2 cellular contexts compared by ENCODE assay signal in genomic region chr3:43468141-43468540, GRCh38.
TF ChIP-seq lines count a peak whose summit lies in the region.

No MANE protein-coding gene starts in this region.

TF ChIP-seq in HepG2, 621 proteins besides CTCF, POLR2A, EP300 and RAD21 (continued from another document):
- TF ChIP-seq SCMH1 (CRISPR knock-in tag; IDR thresholded peaks at IDR 0.05; ENCODE audit: borderline replicate concordance) (no peak), NFKBIZ (CRISPR knock-in tag; IDR thresholded peaks at IDR 0.05) (no peak), ZNF367 (CRISPR knock-in tag; IDR thresholded peaks at IDR 0.05; ENCODE audit: borderline replicate concordance) (no peak), NR2F1 (CRISPR knock-in tag; IDR thresholded peaks at IDR 0.05) (no peak), PCBP2 (optimal IDR thresholded peaks at IDR 0.05; ENCODE audit: low read depth, low read length, poor library complexity, severe bottlenecking) (no peak), TBX3 (IDR thresholded peaks at IDR 0.05; ENCODE audit: borderline replicate concordance) (no peak), ERF (CRISPR knock-in tag; IDR thresholded peaks at IDR 0.05) (no peak), RBM22 (optimal IDR thresholded peaks at IDR 0.05; ENCODE audit: low read length) (no peak), MLX (CRISPR knock-in tag; IDR thresholded peaks at IDR 0.05) (no peak), ZEB1 (IDR thresholded peaks at IDR 0.05; ENCODE audit: insufficient replicate concordance, low read depth) (no peak), DNMT1 (CRISPR knock-in tag; IDR thresholded peaks at IDR 0.05) (no peak), SSRP1 (CRISPR knock-in tag; IDR thresholded peaks at IDR 0.05) (no peak), TBL1XR1 (IDR thresholded peaks at IDR 0.05; ENCODE audit: borderline replicate concordance, low read length, partially characterized antibody) (no peak), MXD3 (CRISPR knock-in tag; IDR thresholded peaks at IDR 0.05) (no peak)
- TF ChIP-seq, protein P1, sequence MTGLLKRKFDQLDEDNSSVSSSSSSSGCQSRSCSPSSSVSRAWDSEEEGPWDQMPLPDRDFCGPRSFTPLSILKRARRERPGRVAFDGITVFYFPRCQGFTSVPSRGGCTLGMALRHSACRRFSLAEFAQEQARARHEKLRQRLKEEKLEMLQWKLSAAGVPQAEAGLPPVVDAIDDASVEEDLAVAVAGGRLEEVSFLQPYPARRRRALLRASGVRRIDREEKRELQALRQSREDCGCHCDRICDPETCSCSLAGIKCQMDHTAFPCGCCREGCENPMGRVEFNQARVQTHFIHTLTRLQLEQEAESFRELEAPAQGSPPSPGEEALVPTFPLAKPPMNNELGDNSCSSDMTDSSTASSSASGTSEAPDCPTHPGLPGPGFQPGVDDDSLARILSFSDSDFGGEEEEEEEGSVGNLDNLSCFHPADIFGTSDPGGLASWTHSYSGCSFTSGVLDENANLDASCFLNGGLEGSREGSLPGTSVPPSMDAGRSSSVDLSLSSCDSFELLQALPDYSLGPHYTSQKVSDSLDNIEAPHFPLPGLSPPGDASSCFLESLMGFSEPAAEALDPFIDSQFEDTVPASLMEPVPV (CRISPR knock-in tag; IDR thresholded peaks at IDR 0.05): no peak
- TF ChIP-seq, protein P2, sequence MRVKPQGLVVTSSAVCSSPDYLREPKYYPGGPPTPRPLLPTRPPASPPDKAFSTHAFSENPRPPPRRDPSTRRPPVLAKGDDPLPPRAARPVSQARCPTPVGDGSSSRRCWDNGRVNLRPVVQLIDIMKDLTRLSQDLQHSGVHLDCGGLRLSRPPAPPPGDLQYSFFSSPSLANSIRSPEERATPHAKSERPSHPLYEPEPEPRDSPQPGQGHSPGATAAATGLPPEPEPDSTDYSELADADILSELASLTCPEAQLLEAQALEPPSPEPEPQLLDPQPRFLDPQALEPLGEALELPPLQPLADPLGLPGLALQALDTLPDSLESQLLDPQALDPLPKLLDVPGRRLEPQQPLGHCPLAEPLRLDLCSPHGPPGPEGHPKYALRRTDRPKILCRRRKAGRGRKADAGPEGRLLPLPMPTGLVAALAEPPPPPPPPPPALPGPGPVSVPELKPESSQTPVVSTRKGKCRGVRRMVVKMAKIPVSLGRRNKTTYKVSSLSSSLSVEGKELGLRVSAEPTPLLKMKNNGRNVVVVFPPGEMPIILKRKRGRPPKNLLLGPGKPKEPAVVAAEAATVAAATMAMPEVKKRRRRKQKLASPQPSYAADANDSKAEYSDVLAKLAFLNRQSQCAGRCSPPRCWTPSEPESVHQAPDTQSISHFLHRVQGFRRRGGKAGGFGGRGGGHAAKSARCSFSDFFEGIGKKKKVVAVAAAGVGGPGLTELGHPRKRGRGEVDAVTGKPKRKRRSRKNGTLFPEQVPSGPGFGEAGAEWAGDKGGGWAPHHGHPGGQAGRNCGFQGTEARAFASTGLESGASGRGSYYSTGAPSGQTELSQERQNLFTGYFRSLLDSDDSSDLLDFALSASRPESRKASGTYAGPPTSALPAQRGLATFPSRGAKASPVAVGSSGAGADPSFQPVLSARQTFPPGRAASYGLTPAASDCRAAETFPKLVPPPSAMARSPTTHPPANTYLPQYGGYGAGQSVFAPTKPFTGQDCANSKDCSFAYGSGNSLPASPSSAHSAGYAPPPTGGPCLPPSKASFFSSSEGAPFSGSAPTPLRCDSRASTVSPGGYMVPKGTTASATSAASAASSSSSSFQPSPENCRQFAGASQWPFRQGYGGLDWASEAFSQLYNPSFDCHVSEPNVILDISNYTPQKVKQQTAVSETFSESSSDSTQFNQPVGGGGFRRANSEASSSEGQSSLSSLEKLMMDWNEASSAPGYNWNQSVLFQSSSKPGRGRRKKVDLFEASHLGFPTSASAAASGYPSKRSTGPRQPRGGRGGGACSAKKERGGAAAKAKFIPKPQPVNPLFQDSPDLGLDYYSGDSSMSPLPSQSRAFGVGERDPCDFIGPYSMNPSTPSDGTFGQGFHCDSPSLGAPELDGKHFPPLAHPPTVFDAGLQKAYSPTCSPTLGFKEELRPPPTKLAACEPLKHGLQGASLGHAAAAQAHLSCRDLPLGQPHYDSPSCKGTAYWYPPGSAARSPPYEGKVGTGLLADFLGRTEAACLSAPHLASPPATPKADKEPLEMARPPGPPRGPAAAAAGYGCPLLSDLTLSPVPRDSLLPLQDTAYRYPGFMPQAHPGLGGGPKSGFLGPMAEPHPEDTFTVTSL (CRISPR knock-in tag; IDR thresholded peaks at IDR 0.05; ENCODE audit: borderline replicate concordance): no peak

TF ChIP-seq in endothelial cell of umbilical vein, 7 proteins besides CTCF, POLR2A, EP300 and RAD21 (continued from another document):
- TF ChIP-seq POLR2AphosphoS5 (IDR thresholded peaks at IDR 0.05; ENCODE audit: insufficient read depth, low read depth, low read length) (no peak), JUN (IDR thresholded peaks at IDR 0.05; ENCODE audit: borderline replicate concordance, insufficient read depth, insufficient read length, low read depth) (no peak), FOS (IDR thresholded peaks at IDR 0.05; ENCODE audit: borderline replicate concordance, insufficient read depth, low read length) (no peak)
